8 cellular contexts compared by ENCODE assay signal in the genomic region with DNA sequence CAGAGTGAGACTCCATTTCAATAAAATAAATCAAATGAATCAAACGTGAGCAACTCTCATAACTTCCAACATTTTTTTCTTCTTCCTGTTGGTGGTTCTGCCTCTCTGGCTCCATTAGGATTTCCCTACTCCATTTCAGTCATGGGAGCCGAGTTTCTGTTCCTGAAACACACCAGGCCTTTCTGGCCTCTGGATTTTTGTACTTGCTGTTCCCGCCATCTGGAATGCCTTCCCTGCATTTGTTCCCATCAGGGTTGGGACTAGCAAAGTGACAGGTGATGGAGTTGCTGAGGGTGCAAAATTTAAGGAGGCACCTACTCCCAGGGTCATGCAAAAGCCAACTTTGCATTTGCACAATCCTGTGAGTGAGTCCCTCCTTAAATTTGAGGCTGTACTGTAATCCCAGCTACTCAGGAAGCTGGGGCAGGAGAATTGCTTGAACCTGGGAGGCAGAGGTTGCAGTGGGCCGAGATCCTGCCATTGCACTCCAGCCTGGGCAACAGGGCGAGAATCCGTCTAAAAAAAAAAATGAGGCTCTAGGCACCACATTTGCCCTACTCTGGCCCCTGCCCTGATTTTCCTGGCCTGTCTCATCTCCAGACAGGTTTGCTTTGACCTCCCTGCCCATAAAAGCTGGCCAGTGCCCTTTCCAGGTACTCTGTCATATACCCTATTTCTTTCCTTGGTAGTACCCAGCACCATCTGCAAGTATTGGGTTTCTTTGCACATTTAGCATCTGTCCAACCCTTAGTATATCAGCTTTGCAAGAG.
DNase-seq lines count a peak whose midpoint lies in the region; ATAC-seq and TF ChIP-seq lines count a peak whose summit lies in the region.
"Not testable (repeated sequence)": the region's sequence is repeated elsewhere in the genome, so short reads cannot be mapped to it uniquely, and the experiment has no call there.

No MANE protein-coding gene starts in this region.

- TF ChIP-seq EP300 in ovary (IDR thresholded peaks at IDR 0.05); suprapubic skin (IDR thresholded peaks at IDR 0.05): not testable (repeated sequence)

- not testable (repeated sequence) for DNase-seq in CD4-positive, alpha-beta memory T cell
- DNase-seq in RWPE2 (ENCODE audit: low spot score) (peak; percentile 10), glutamatergic neuron (peak; percentile 5), memory B cell (ENCODE audit: low spot score in 2 of 2) (peak in 1 of 2 donors; percentile 10), ovary (peak in 3 of 5 donors; percentile 4 to 15 (median 9)), suprapubic skin (ENCODE audit: low spot score in 2 of 2) (peak; percentile 48)
- peak; percentile 54 for DNase-seq in activated CD8-positive, alpha-beta memory T cell treated with anti-CD3 and anti-CD28 coated beads for 24 hours

- not testable (repeated sequence) for H3K36me3 ChIP-seq in CD4-positive, alpha-beta memory T cell (ENCODE audit: insufficient read depth, low read length); ovary; suprapubic skin
- H3K36me3 ChIP-seq in RWPE2 (ENCODE audit: low read depth) = peaks cover 42% of the 10 kb centered on the region

- not testable (repeated sequence) for H3K9me3 Mint-ChIP-seq in CD4-positive, alpha-beta memory T cell; activated naive CD4-positive, alpha-beta T cell treated with anti-CD3 and anti-CD28 coated beads, Interleukin-2, amount 50 U/mL, for 24 hours; memory B cell
- peaks cover 16% of the 10 kb centered on the region for H3K9me3 Mint-ChIP-seq in glutamatergic neuron (ENCODE audit: unreplicated experiment)

- intact Hi-C loops in CD4-positive, alpha-beta memory T cell (cut with micrococcal nuclease) = not testable (repeated sequence)
- intact Hi-C loops in ovary (cut with DNase I) = loop anchor here in 1 of 4 donors (10.0 kb wide), 1 partner anchor 49 kb away; no protein-coding TSS in a partner anchor

- H3K4me3 ChIP-seq in CD4-positive, alpha-beta memory T cell (ENCODE audit: low read length in 2 of 2); RWPE2 (ENCODE audit: severe bottlenecking); ovary; suprapubic skin: not testable (repeated sequence)

- not testable (repeated sequence) for H3K27me3 Mint-ChIP-seq in CD4-positive, alpha-beta memory T cell; activated naive CD4-positive, alpha-beta T cell treated with anti-CD3 and anti-CD28 coated beads, Interleukin-2, amount 50 U/mL, for 24 hours; memory B cell
- peaks cover 14% of the 10 kb centered on the region for H3K27me3 Mint-ChIP-seq in glutamatergic neuron (ENCODE audit: unreplicated experiment)

- WGBS in ovary, 3 donors = 73 to 80% (median 80%) methylated on average over 6 of the region's 6 CpGs
- 80% methylated on average over 6 of the region's 6 CpGs for WGBS in suprapubic skin

- H3K4me1 ChIP-seq in CD4-positive, alpha-beta memory T cell (ENCODE audit: insufficient read depth, low read length) = peaks cover 43% of the 10 kb centered on the region
- peaks cover 12% of the 10 kb centered on the region for H3K4me1 ChIP-seq in RWPE2 (ENCODE audit: insufficient read depth, poor library complexity, severe bottlenecking)
- H3K4me1 ChIP-seq in ovary (ENCODE audit: insufficient read depth) = peaks cover 21% of the 10 kb centered on the region
- peaks cover 60% of the 10 kb centered on the region for H3K4me1 ChIP-seq in suprapubic skin

- peak overlapping the region in 6 of 7 donors; percentile 16 to 96 (median 81) for H3K27ac Mint-ChIP-seq in CD4-positive, alpha-beta memory T cell
- not testable (repeated sequence) for H3K27ac Mint-ChIP-seq in activated naive CD4-positive, alpha-beta T cell treated with anti-CD3 and anti-CD28 coated beads, Interleukin-2, amount 50 U/mL, for 24 hours; glutamatergic neuron (ENCODE audit: unreplicated experiment)
- H3K27ac Mint-ChIP-seq in memory B cell = peak overlapping the region; percentile 91

- peaks cover 21 to 66% (median 46%) of the 10 kb centered on the region in 4 donors for H3K4me1 Mint-ChIP-seq in CD4-positive, alpha-beta memory T cell
- H3K4me1 Mint-ChIP-seq in activated naive CD4-positive, alpha-beta T cell treated with anti-CD3 and anti-CD28 coated beads, Interleukin-2, amount 50 U/mL, for 24 hours = peaks cover 52% of the 10 kb centered on the region
- H3K4me1 Mint-ChIP-seq in glutamatergic neuron (ENCODE audit: low read depth, unreplicated experiment) = peaks cover 43% of the 10 kb centered on the region
- H3K4me1 Mint-ChIP-seq in memory B cell = peaks cover 41% of the 10 kb centered on the region

- H3K4me3 Mint-ChIP-seq in CD4-positive, alpha-beta memory T cell = peak overlapping the region in 7 of 8 donors; percentile 17 to 91 (median 87)
- peak overlapping the region; percentile 82 for H3K4me3 Mint-ChIP-seq in activated naive CD4-positive, alpha-beta T cell treated with anti-CD3 and anti-CD28 coated beads, Interleukin-2, amount 50 U/mL, for 24 hours
- H3K4me3 Mint-ChIP-seq in glutamatergic neuron (ENCODE audit: unreplicated experiment) = not testable (repeated sequence)
- peak overlapping the region; percentile 85 for H3K4me3 Mint-ChIP-seq in memory B cell

- POLR2A ChIA-PET in CD4-positive, alpha-beta memory T cell (lab: Charles Lee; ENCODE audit: partially characterized antibody) = interaction anchor here (1.5 kb wide), 1 partner anchor 14 kb away, joined by 15 read pairs; no protein-coding TSS in a partner anchor

- CTCF ChIA-PET in CD4-positive, alpha-beta memory T cell (lab: Charles Lee; ENCODE audit: partially characterized antibody) = not testable (repeated sequence)

- H3K9me3 ChIP-seq in CD4-positive, alpha-beta memory T cell (ENCODE audit: control insufficient read depth in 1 of 2, low read length in 2 of 2); RWPE2 (ENCODE audit: severe bottlenecking); ovary; suprapubic skin: not testable (repeated sequence)

- H3K27ac ChIP-seq in CD4-positive, alpha-beta memory T cell (ENCODE audit: low read depth, low read length) = peak overlapping the region; percentile 58
- H3K27ac ChIP-seq in RWPE2 (ENCODE audit: poor library complexity, severe bottlenecking); ovary; suprapubic skin: not testable (repeated sequence)

- H3K36me3 Mint-ChIP-seq in CD4-positive, alpha-beta memory T cell = peaks cover 0 to 13% of the 10 kb centered on the region in 2 donors
- H3K36me3 Mint-ChIP-seq in activated naive CD4-positive, alpha-beta T cell treated with anti-CD3 and anti-CD28 coated beads, Interleukin-2, amount 50 U/mL, for 24 hours; glutamatergic neuron (ENCODE audit: unreplicated experiment); memory B cell: not testable (repeated sequence)

- not testable (repeated sequence) for H3K27me3 ChIP-seq in CD4-positive, alpha-beta memory T cell (ENCODE audit: insufficient read depth, low read length); RWPE2 (ENCODE audit: insufficient read depth, poor library complexity, severe bottlenecking); ovary; suprapubic skin

- not testable (repeated sequence) for TF ChIP-seq POLR2A in ovary (IDR thresholded peaks at IDR 0.05); suprapubic skin (IDR thresholded peaks at IDR 0.05)

- ATAC-seq in RWPE2 (ENCODE audit: low read depth); memory B cell (ENCODE audit: low read depth): not testable (repeated sequence)

- not testable (repeated sequence) for TF ChIP-seq CTCF in RWPE2 (IDR thresholded peaks at IDR 0.05; ENCODE audit: poor library complexity, severe bottlenecking); glutamatergic neuron (IDR thresholded peaks at IDR 0.05; ENCODE audit: partially characterized antibody, unreplicated experiment); ovary (IDR thresholded peaks at IDR 0.05); suprapubic skin (IDR thresholded peaks at IDR 0.05)
